1 cellular context compared by ENCODE assay signal in the genomic region with DNA sequence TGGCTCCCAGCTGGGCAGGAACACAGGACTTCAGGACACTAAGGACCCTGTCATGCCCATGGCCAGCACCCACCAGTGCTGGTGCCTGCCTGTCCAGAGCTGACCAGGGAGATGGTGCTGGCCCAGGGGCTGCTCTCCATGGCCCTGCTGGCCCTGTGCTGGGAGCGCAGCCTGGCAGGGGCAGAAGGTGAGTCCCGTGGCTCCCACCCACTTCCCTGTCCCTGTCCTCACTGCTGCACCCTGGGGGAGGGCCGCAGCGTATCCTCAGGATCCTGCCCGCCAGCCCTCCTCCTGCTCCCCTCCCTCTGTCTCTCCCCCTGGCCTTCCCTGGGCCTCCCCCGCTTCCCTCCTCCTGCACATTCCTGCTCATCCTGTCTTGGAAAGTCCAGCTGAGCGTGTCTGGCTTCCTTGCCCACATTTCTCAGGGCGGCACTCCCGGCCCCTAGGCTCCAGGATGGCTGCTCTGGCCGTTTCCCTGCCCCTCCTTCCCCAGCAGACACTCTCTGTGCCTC.
TF ChIP-seq lines count a peak whose summit lies in the region.

No MANE protein-coding gene starts in this region.

TF ChIP-seq in HepG2, 621 proteins besides CTCF, POLR2A, EP300 and RAD21:
- TF ChIP-seq PHB2 (IDR thresholded peaks at IDR 0.05; ENCODE audit: partially characterized antibody) (no peak), ZNF619 (CRISPR knock-in tag; IDR thresholded peaks at IDR 0.05) (no peak), ZNF446 (CRISPR knock-in tag; IDR thresholded peaks at IDR 0.05) (no peak), POLR2AphosphoS5 (IDR thresholded peaks at IDR 0.05; ENCODE audit: low read depth, low read length) (no peak), ZNF747 (CRISPR knock-in tag; IDR thresholded peaks at IDR 0.05; ENCODE audit: borderline replicate concordance) (no peak), FOXA1 (IDR thresholded peaks at IDR 0.05) (no peak), FOXA1 (CRISPR knock-in tag; IDR thresholded peaks at IDR 0.05) (no peak), SRSF4 (IDR thresholded peaks at IDR 0.05; ENCODE audit: low read depth, low read length, poor library complexity, severe bottlenecking) (no peak), SUZ12 (IDR thresholded peaks at IDR 0.05; ENCODE audit: low read depth, low read length) (no peak), ZHX1 (CRISPR knock-in tag; IDR thresholded peaks at IDR 0.05; ENCODE audit: low read depth) (no peak), NFYC (CRISPR knock-in tag; IDR thresholded peaks at IDR 0.05) (no peak)
- TF ChIP-seq, protein P1, sequence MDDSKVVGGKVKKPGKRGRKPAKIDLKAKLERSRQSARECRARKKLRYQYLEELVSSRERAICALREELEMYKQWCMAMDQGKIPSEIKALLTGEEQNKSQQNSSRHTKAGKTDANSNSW (CRISPR knock-in tag; IDR thresholded peaks at IDR 0.05; ENCODE audit: borderline replicate concordance): no peak
TF ChIP-seq in HepG2: peak in this region for 0.
